In genomic region chr3:3798641-3799113, GRCh38 we compare ENCODE assay signal across 8 cellular contexts. TPM values are rescaled to one million over a fixed set of nuclear protein-coding genes. Genes with fewer than 3 reads are reported as not detected.
DNase-seq lines count a peak whose midpoint lies in the region; ATAC-seq and TF ChIP-seq lines count a peak whose summit lies in the region.

No MANE protein-coding gene starts in this region.

- H3K27ac Mint-ChIP-seq in T-helper 17 cell (no peak overlapping the region), endothelial cell (ENCODE audit: unreplicated experiment) (no peak overlapping the region), naive B cell (peak overlapping the region in 5 of 6 donors; percentile 5 to 59 (median 42))

- H3K9me3 ChIP-seq in T-helper 17 cell (ENCODE audit: control insufficient read depth, low read length, poor library complexity, severe bottlenecking) (no peaks in the 10 kb centered on the region), thymus (ENCODE audit: control insufficient read depth) (no peaks in the 10 kb centered on the region)

- H3K4me1 ChIP-seq in thymus (ENCODE audit: control insufficient read depth, insufficient read depth, low read length): peaks cover 19% of the 10 kb centered on the region

- no peaks in the 10 kb centered on the region for H3K36me3 ChIP-seq in thymus (ENCODE audit: control insufficient read depth, insufficient read depth)

- peak overlapping the region; percentile 80 for H3K4me3 ChIP-seq in thymus (ENCODE audit: low read length)

- peaks cover 7% of the 10 kb centered on the region for H3K4me1 Mint-ChIP-seq in T-helper 17 cell
- peaks cover 13% of the 10 kb centered on the region for H3K4me1 Mint-ChIP-seq in endothelial cell (ENCODE audit: unreplicated experiment)
- peaks cover 16 to 21% (median 19%) of the 10 kb centered on the region in 3 donors for H3K4me1 Mint-ChIP-seq in naive B cell

- H3K9me3 Mint-ChIP-seq in endothelial cell (ENCODE audit: unreplicated experiment) (no peaks in the 10 kb centered on the region), naive B cell (peaks cover 0 to 11% (median 4%) of the 10 kb centered on the region in 7 donors)

- ATAC-seq in GM21515 (IDR thresholded peaks at IDR 0.05; ENCODE audit: unreplicated experiment) (peak; percentile 41), T-helper 17 cell (no peak), naive B cell (ENCODE audit: low read depth in 2 of 2) (peak; percentile 43 to 45)

- H3K4me3 Mint-ChIP-seq in T-helper 17 cell: peak overlapping the region; percentile 80
- peak overlapping the region; percentile 93 for H3K4me3 Mint-ChIP-seq in endothelial cell (ENCODE audit: unreplicated experiment)
- H3K4me3 Mint-ChIP-seq in naive B cell: peak overlapping the region; percentile 87 to 97 (median 94)

- DNase-seq in AG20443 (ENCODE audit: low spot score) (peak; percentile 16), T-helper 17 cell (no peak), endothelial cell (ENCODE audit: low spot score) (peak; percentile 41), naive B cell (peak; percentile 12), SW 1271 (lab: John Stamatoyannopoulos, UW) (no peak), GM03348 (ENCODE audit: low spot score) (no peak)

- H3K27me3 ChIP-seq in thymus (ENCODE audit: control insufficient read depth, insufficient read depth): no peaks in the 10 kb centered on the region

- H3K27me3 Mint-ChIP-seq in T-helper 17 cell (peaks cover 48% of the 10 kb centered on the region), endothelial cell (ENCODE audit: unreplicated experiment) (peaks cover 17% of the 10 kb centered on the region), naive B cell (peaks cover 18 to 54% (median 40%) of the 10 kb centered on the region in 3 donors)

- peak overlapping the region; percentile 95 for H3K27ac ChIP-seq in thymus (ENCODE audit: low read depth)

- TF ChIP-seq CTCF in endothelial cell (IDR thresholded peaks at IDR 0.05; ENCODE audit: unreplicated experiment): no peak

- H3K36me3 Mint-ChIP-seq in T-helper 17 cell (ENCODE audit: low read depth): peaks cover 5% of the 10 kb centered on the region
- H3K36me3 Mint-ChIP-seq in endothelial cell (ENCODE audit: low read depth, unreplicated experiment): no peaks in the 10 kb centered on the region
- peaks cover 0 to 14% of the 10 kb centered on the region in 2 donors for H3K36me3 Mint-ChIP-seq in naive B cell

- WGBS in thymus: under 1% methylated on average over 37 of the region's 37 CpGs

RNA-seq across cellular contexts. Expression of gene LRRN1, which starts 0.6 kb away (rescaled TPM):
- not detected for total RNA-seq in T-helper 17 cell
- 2.8 TPM for total RNA-seq in endothelial cell (ENCODE audit: unreplicated experiment)
- 1 to 10 TPM in 1 of 6 donors, under 1 TPM in 2, not detected in 3; 0.26 to 1.0 (median 0.51) TPM for polyA plus RNA-seq in naive B cell (ENCODE audit: low read depth in 6 of 6)
- 5.1 TPM for polyA plus RNA-seq in thymus

Comparison
In these comparisons a context has a peak if more than half of its experiments do, and no peak if none do; other contexts are left out.
1. DNase-seq: peak in AG20443 (single experiment), endothelial cell (single experiment) and naive B cell (single experiment); none in T-helper 17 cell (0 of 3), SW 1271 (0 of 2) and GM03348 (single experiment).
2. H3K27ac Mint-ChIP-seq: peak in naive B cell (5 of 6); none in T-helper 17 cell (single experiment) and endothelial cell (single experiment).
3. Peak in every context shown above with its lines, with median percentiles within 50 percentile points of each other: H3K4me3 Mint-ChIP-seq.